Comparison of ENCODE assay signal across 1 cellular context in the genomic region with DNA sequence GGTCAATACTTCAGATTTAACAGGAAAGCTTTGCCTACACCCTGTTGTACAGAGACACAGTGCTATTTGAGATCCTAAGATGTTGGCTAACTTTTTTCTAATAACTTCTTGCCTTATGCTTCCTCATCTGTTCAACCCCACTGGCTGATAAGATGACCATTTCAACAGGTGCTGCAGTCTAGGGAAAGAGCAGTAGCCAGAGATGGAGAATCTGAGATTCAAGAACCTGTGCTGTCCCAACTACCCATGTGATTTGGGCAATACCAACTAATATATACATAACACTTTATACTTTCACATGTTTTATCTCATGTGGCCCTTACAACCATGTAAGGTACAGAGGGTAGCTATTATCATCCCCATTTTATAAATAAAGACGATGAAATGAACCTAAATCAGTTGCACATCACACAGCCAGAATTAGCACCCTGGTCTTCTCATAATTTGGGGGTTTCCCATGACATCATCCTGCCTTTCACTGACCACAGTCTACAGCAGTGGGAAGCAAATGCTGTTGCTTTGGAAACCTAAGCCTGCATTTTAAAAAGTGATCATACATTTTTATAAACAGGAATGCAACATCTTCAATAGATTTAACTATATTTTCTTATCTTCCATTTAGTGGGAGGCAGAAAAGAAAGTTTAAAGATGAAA.
TF ChIP-seq lines count a peak whose summit lies in the region.

No MANE protein-coding gene starts in this region.

TF ChIP-seq in GM12878, 131 proteins besides CTCF, POLR2A, EP300 and RAD21 (continued from another document and continues in another):
- TF ChIP-seq, protein P1, sequence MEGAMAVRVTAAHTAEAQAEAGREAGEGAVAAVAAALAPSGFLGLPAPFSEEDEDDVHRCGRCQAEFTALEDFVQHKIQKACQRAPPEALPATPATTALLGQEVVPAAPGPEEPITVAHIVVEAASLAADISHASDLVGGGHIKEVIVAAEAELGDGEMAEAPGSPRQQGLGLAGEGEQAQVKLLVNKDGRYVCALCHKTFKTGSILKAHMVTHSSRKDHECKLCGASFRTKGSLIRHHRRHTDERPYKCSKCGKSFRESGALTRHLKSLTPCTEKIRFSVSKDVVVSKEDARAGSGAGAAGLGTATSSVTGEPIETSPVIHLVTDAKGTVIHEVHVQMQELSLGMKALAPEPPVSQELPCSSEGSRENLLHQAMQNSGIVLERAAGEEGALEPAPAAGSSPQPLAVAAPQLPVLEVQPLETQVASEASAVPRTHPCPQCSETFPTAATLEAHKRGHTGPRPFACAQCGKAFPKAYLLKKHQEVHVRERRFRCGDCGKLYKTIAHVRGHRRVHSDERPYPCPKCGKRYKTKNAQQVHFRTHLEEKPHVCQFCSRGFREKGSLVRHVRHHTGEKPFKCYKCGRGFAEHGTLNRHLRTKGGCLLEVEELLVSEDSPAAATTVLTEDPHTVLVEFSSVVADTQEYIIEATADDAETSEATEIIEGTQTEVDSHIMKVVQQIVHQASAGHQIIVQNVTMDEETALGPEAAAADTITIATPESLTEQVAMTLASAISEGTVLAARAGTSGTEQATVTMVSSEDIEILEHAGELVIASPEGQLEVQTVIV (IDR thresholded peaks at IDR 0.05; ENCODE audit: borderline replicate concordance, partially characterized antibody): no peak
- TF ChIP-seq, protein P2, sequence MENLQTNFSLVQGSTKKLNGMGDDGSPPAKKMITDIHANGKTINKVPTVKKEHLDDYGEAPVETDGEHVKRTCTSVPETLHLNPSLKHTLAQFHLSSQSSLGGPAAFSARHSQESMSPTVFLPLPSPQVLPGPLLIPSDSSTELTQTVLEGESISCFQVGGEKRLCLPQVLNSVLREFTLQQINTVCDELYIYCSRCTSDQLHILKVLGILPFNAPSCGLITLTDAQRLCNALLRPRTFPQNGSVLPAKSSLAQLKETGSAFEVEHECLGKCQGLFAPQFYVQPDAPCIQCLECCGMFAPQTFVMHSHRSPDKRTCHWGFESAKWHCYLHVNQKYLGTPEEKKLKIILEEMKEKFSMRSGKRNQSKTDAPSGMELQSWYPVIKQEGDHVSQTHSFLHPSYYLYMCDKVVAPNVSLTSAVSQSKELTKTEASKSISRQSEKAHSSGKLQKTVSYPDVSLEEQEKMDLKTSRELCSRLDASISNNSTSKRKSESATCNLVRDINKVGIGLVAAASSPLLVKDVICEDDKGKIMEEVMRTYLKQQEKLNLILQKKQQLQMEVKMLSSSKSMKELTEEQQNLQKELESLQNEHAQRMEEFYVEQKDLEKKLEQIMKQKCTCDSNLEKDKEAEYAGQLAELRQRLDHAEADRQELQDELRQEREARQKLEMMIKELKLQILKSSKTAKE (IDR thresholded peaks at IDR 0.05; ENCODE audit: low read depth, poor library complexity, severe bottlenecking): peak; percentile 59
- TF ChIP-seq CBFB (IDR thresholded peaks at IDR 0.05; ENCODE audit: low read depth): no peak
- TF ChIP-seq CBX5 (IDR thresholded peaks at IDR 0.05; ENCODE audit: low read depth): no peak
- no peak for TF ChIP-seq CBX3 (IDR thresholded peaks at IDR 0.05; ENCODE audit: borderline replicate concordance, low read depth)
- peak in 1 of 2 experiments; percentile 19; a peak in 1 of 4 replicates for TF ChIP-seq BHLHE40 (IDR thresholded peaks at IDR 0.05; ENCODE audit: borderline replicate concordance in 1 of 2, low read depth in 2 of 2, low read length in 1 of 2)
- TF ChIP-seq SIX5 (IDR thresholded peaks at IDR 0.05; ENCODE audit: low read depth, low read length, severe bottlenecking): no peak
- no peak for TF ChIP-seq YY1 (IDR thresholded peaks at IDR 0.05; ENCODE audit: low read depth, low read length)
- TF ChIP-seq, protein P3, sequence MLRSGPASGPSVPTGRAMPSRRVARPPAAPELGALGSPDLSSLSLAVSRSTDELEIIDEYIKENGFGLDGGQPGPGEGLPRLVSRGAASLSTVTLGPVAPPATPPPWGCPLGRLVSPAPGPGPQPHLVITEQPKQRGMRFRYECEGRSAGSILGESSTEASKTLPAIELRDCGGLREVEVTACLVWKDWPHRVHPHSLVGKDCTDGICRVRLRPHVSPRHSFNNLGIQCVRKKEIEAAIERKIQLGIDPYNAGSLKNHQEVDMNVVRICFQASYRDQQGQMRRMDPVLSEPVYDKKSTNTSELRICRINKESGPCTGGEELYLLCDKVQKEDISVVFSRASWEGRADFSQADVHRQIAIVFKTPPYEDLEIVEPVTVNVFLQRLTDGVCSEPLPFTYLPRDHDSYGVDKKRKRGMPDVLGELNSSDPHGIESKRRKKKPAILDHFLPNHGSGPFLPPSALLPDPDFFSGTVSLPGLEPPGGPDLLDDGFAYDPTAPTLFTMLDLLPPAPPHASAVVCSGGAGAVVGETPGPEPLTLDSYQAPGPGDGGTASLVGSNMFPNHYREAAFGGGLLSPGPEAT (IDR thresholded peaks at IDR 0.05; ENCODE audit: low read depth): peak; percentile 75; the same call in 1 of the 2 replicates
- no peak for TF ChIP-seq GABPA (IDR thresholded peaks at IDR 0.05; ENCODE audit: low read depth)
- no peak for TF ChIP-seq SP1 (IDR thresholded peaks at IDR 0.05; ENCODE audit: low read depth, low read length)
- no peak for TF ChIP-seq HDGF (IDR thresholded peaks at IDR 0.05)
- TF ChIP-seq KAT2A (conservative IDR thresholded peaks at IDR 0.05; ENCODE audit: control insufficient read depth, low read depth, low read length): no peak
- TF ChIP-seq KLF5 (IDR thresholded peaks at IDR 0.05; ENCODE audit: partially characterized antibody): no peak
- TF ChIP-seq ETV6 (conservative IDR thresholded peaks at IDR 0.05 in 1 of 2, IDR thresholded peaks at IDR 0.05 in 1 of 2; ENCODE audit: borderline replicate concordance in 1 of 2, low read depth in 1 of 2): no peak
- 0 out of 2 replicates have a peak, but pooled peaks have one; percentile 21 for TF ChIP-seq RAD51 (IDR thresholded peaks at IDR 0.05)
- TF ChIP-seq HDAC2 (IDR thresholded peaks at IDR 0.05): no peak
- no peak for TF ChIP-seq MXI1 (IDR thresholded peaks at IDR 0.05; ENCODE audit: low read depth, low read length)
- no peak for TF ChIP-seq FOS (IDR thresholded peaks at IDR 0.05; ENCODE audit: borderline replicate concordance, extremely low read depth, insufficient read length)
- peak; percentile 97 for TF ChIP-seq RUNX3 (IDR thresholded peaks at IDR 0.05; ENCODE audit: low read length)
- 0 out of 2 replicates have a peak, but pooled peaks have one; percentile 62 for TF ChIP-seq BCL11A (IDR thresholded peaks at IDR 0.05; ENCODE audit: low read depth, low read length)
- TF ChIP-seq JUND (IDR thresholded peaks at IDR 0.05; ENCODE audit: low read depth, low read length): peak; percentile 82; the same call in 1 of the 2 replicates
- TF ChIP-seq, protein P4, sequence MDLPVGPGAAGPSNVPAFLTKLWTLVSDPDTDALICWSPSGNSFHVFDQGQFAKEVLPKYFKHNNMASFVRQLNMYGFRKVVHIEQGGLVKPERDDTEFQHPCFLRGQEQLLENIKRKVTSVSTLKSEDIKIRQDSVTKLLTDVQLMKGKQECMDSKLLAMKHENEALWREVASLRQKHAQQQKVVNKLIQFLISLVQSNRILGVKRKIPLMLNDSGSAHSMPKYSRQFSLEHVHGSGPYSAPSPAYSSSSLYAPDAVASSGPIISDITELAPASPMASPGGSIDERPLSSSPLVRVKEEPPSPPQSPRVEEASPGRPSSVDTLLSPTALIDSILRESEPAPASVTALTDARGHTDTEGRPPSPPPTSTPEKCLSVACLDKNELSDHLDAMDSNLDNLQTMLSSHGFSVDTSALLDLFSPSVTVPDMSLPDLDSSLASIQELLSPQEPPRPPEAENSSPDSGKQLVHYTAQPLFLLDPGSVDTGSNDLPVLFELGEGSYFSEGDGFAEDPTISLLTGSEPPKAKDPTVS (IDR thresholded peaks at IDR 0.05; ENCODE audit: low read depth, low read length): no peak
- no peak for TF ChIP-seq SMARCA5 (IDR thresholded peaks at IDR 0.05)
- TF ChIP-seq, protein P5, sequence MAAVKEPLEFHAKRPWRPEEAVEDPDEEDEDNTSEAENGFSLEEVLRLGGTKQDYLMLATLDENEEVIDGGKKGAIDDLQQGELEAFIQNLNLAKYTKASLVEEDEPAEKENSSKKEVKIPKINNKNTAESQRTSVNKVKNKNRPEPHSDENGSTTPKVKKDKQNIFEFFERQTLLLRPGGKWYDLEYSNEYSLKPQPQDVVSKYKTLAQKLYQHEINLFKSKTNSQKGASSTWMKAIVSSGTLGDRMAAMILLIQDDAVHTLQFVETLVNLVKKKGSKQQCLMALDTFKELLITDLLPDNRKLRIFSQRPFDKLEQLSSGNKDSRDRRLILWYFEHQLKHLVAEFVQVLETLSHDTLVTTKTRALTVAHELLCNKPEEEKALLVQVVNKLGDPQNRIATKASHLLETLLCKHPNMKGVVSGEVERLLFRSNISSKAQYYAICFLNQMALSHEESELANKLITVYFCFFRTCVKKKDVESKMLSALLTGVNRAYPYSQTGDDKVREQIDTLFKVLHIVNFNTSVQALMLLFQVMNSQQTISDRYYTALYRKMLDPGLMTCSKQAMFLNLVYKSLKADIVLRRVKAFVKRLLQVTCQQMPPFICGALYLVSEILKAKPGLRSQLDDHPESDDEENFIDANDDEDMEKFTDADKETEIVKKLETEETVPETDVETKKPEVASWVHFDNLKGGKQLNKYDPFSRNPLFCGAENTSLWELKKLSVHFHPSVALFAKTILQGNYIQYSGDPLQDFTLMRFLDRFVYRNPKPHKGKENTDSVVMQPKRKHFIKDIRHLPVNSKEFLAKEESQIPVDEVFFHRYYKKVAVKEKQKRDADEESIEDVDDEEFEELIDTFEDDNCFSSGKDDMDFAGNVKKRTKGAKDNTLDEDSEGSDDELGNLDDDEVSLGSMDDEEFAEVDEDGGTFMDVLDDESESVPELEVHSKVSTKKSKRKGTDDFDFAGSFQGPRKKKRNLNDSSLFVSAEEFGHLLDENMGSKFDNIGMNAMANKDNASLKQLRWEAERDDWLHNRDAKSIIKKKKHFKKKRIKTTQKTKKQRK (IDR thresholded peaks at IDR 0.05; ENCODE audit: low read depth, low read length): no peak
- TF ChIP-seq ZNF274 (IDR thresholded peaks at IDR 0.05; ENCODE audit: insufficient read depth, insufficient read length): no peak
- peak; percentile 37; the same call in 1 of the 2 replicates for TF ChIP-seq DPF2 (IDR thresholded peaks at IDR 0.05)
- TF ChIP-seq, protein P6, sequence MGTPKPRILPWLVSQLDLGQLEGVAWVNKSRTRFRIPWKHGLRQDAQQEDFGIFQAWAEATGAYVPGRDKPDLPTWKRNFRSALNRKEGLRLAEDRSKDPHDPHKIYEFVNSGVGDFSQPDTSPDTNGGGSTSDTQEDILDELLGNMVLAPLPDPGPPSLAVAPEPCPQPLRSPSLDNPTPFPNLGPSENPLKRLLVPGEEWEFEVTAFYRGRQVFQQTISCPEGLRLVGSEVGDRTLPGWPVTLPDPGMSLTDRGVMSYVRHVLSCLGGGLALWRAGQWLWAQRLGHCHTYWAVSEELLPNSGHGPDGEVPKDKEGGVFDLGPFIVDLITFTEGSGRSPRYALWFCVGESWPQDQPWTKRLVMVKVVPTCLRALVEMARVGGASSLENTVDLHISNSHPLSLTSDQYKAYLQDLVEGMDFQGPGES (IDR thresholded peaks at IDR 0.05): no peak
- no peak for TF ChIP-seq PAX5 (IDR thresholded peaks at IDR 0.05; ENCODE audit: borderline replicate concordance, low read depth, low read length)
- no peak for TF ChIP-seq ASH2L (IDR thresholded peaks at IDR 0.05; ENCODE audit: borderline replicate concordance, low read depth)
- no peak for TF ChIP-seq SREBF1 (IDR thresholded peaks at IDR 0.05; ENCODE audit: low read length)
- peak in 1 of 2 experiments; percentile 53; a peak in 1 of 4 replicates for TF ChIP-seq CEBPB (IDR thresholded peaks at IDR 0.05; ENCODE audit: borderline replicate concordance in 1 of 2, low read depth in 2 of 2, low read length in 2 of 2)
- TF ChIP-seq LARP7 (IDR thresholded peaks at IDR 0.05): no peak
- TF ChIP-seq, protein P7, sequence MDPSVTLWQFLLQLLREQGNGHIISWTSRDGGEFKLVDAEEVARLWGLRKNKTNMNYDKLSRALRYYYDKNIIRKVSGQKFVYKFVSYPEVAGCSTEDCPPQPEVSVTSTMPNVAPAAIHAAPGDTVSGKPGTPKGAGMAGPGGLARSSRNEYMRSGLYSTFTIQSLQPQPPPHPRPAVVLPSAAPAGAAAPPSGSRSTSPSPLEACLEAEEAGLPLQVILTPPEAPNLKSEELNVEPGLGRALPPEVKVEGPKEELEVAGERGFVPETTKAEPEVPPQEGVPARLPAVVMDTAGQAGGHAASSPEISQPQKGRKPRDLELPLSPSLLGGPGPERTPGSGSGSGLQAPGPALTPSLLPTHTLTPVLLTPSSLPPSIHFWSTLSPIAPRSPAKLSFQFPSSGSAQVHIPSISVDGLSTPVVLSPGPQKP (IDR thresholded peaks at IDR 0.05; ENCODE audit: low read depth, low read length): no peak
- 0 out of 2 replicates have a peak, but pooled peaks have one; percentile 37 for TF ChIP-seq MEF2A (IDR thresholded peaks at IDR 0.05; ENCODE audit: insufficient read depth, low read depth, low read length)
- no peak for TF ChIP-seq RB1 (IDR thresholded peaks at IDR 0.05; ENCODE audit: borderline replicate concordance)
- TF ChIP-seq CREM (IDR thresholded peaks at IDR 0.05; ENCODE audit: low read depth): peak; percentile 65; the same call in 1 of the 2 replicates
- TF ChIP-seq NR2F1 (conservative IDR thresholded peaks at IDR 0.05): no peak
- TF ChIP-seq, protein P8, sequence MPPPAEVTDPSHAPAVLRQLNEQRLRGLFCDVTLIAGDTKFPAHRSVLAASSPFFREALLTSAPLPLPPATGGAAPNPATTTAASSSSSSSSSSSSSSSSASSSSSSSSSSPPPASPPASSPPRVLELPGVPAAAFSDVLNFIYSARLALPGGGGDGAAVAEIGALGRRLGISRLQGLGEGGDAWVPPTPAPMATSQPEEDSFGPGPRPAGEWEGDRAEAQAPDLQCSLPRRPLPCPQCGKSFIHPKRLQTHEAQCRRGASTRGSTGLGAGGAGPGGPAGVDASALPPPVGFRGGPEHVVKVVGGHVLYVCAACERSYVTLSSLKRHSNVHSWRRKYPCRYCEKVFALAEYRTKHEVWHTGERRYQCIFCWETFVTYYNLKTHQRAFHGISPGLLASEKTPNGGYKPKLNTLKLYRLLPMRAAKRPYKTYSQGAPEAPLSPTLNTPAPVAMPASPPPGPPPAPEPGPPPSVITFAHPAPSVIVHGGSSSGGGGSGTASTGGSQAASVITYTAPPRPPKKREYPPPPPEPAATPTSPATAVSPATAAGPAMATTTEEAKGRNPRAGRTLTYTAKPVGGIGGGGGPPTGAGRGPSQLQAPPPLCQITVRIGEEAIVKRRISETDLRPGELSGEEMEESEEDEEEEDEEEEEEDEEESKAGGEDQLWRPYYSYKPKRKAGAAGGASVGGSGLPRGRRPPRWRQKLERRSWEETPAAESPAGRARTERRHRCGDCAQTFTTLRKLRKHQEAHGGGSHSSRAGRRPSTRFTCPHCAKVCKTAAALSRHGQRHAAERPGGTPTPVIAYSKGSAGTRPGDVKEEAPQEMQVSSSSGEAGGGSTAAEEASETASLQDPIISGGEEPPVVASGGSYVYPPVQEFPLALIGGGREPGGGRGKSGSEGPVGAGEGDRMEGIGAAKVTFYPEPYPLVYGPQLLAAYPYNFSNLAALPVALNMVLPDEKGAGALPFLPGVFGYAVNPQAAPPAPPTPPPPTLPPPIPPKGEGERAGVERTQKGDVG (CRISPR knock-in tag; IDR thresholded peaks at IDR 0.05): no peak
- no peak for TF ChIP-seq ZNF384 (IDR thresholded peaks at IDR 0.05; ENCODE audit: borderline replicate concordance, low read depth, low read length)
- TF ChIP-seq SPI1 (IDR thresholded peaks at IDR 0.05; ENCODE audit: borderline replicate concordance, insufficient read depth, low read depth, low read length): no peak
- 0 out of 2 replicates have a peak, but pooled peaks have one; percentile 19 for TF ChIP-seq NBN (IDR thresholded peaks at IDR 0.05)
- TF ChIP-seq NFIC (IDR thresholded peaks at IDR 0.05; ENCODE audit: low read depth, low read length): peak; percentile 63
- TF ChIP-seq YBX1 (IDR thresholded peaks at IDR 0.05): no peak
- TF ChIP-seq POLR2AphosphoS2 (IDR thresholded peaks at IDR 0.05; ENCODE audit: low read depth, low read length): no peak
- TF ChIP-seq EGR1 (IDR thresholded peaks at IDR 0.05; ENCODE audit: borderline replicate concordance in 1 of 2, low read depth in 2 of 2, low read length in 2 of 2): no peak
